In the genomic region with DNA sequence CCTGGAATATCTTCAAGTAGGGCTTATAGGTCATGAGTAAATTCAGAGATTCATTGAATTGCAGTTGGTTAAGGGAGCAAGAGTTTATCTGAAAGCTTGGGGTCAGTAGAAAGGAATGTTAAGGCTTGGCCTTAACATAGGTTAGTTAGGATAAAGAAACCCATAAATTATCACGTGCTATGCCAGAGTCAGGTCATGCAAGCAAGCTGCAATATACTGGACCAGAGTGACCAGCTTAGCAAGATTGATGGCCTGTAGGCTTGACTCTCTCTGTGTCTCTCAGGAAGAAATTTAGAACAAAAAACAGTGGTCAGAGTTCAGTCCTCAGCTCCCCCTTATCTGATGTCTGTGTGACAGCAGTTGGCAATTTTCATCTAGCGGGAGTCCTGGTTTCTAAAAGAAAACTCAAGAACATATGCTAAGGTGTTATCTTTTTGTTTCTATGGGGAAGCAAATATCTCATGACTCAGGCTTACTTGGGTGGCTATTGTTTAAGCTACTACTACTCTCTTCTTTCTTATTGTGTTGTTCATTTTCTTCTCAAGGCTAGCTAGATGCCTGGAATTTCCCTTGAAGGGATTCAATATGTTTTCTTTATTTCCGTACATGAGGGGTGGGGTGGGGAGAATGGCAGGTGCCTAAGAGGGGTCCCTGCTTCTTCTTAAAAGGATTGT, we compare ENCODE assay signal across 32 cellular contexts. TPM values are rescaled to one million over a fixed set of nuclear protein-coding genes. Genes with fewer than 3 reads are reported as not detected.
DNase-seq lines count a peak whose midpoint lies in the region; ATAC-seq, FAIRE-seq and TF ChIP-seq lines count a peak whose summit lies in the region.
"Had no signal": no experiment of that assay in that cellular context is flagged by ENCODE, and none has a peak within 500 bp of the region (broad histone marks: within the 10 kb centered on the region; RNA-seq: fewer than 3 reads in every experiment).

No MANE protein-coding gene starts in this region.

- H4K20me1 ChIP-seq in GM23248 (ENCODE audit: insufficient read depth) (no peaks in the 10 kb centered on the region), astrocyte (ENCODE audit: insufficient read depth, low read length) (no peaks in the 10 kb centered on the region), smooth muscle cell (ENCODE audit: low read depth) (no peaks in the 10 kb centered on the region)

- intact Hi-C loops in naive thymus-derived CD4-positive, alpha-beta T cell (cut with micrococcal nuclease): no loop called here
- intact Hi-C loops in activated CD4-positive, alpha-beta memory T cell treated with anti-CD3 and anti-CD28 coated beads for 36 hours (cut with micrococcal nuclease): no loop called here

- peaks cover 38% of the 10 kb centered on the region for H3K27me3 Mint-ChIP-seq in astrocyte (ENCODE audit: low read depth, unreplicated experiment)
- peaks cover 0 to 6% (median 0%) of the 10 kb centered on the region in 5 donors for H3K27me3 Mint-ChIP-seq in naive thymus-derived CD4-positive, alpha-beta T cell
- peaks cover 1% of the 10 kb centered on the region for H3K27me3 Mint-ChIP-seq in activated CD4-positive, alpha-beta memory T cell treated with anti-CD3 and anti-CD28 coated beads for 36 hours
- H3K27me3 Mint-ChIP-seq: activated naive CD8-positive, alpha-beta T cell had no signal

- DNase-seq in GM23248 (peak; percentile 18), astrocyte (ENCODE audit: low read depth) (no peak), fibroblast of the aortic adventitia (ENCODE audit: low read depth) (peak; percentile 27), smooth muscle cell (lab: John Stamatoyannopoulos, UW; ENCODE audit: unreplicated experiment) (no peak)
- no peak for DNase-seq in NK-92 treated with Interleukin-12 subunit alpha and Interleukin-12 subunit beta, amount 100 ng/mL, for 24 hours (lab: John Stamatoyannopoulos, UW)
- no peak for DNase-seq in naive thymus-derived CD4-positive, alpha-beta T cell
- no peak for DNase-seq in activated CD4-positive, alpha-beta memory T cell treated with anti-CD3 and anti-CD28 coated beads for 36 hours
- DNase-seq: activated effector memory CD4-positive, alpha-beta T cell treated with Interleukin-2 at 50 U/mL for 16 hours; activated T-cell treated with anti-CD3 and anti-CD28 coated beads for 4 hours; anterior cingulate cortex; caudate nucleus; CD4-positive, CD25-positive, alpha-beta regulatory T cell; islet precursor cell; mucosa of descending colon; NCI-H1092 treated with DMSO at 0.1 percent for 48 hours; NCI-H2029 treated with DMSO at 0.1 percent for 48 hours; NCI-H2227 treated with DMSO at 0.1 percent for 48 hours; NCI-H69; right cardiac atrium; stimulated activated CD4-positive, alpha-beta T cell treated with anti-CD3 and anti-CD28 coated beads, Interleukin-2, amount 100 ng/mL, for 48 hours; T-helper 17 cell had no signal

- no peak overlapping the region for H3K4me3 Mint-ChIP-seq in astrocyte (ENCODE audit: unreplicated experiment)
- H3K4me3 Mint-ChIP-seq in naive thymus-derived CD4-positive, alpha-beta T cell: no peak overlapping the region
- H3K4me3 Mint-ChIP-seq in activated CD4-positive, alpha-beta memory T cell treated with anti-CD3 and anti-CD28 coated beads for 36 hours: no peak overlapping the region
- H3K4me3 Mint-ChIP-seq: activated naive CD8-positive, alpha-beta T cell; CD4-positive, CD25-positive, alpha-beta regulatory T cell; GM23338; T-helper 17 cell had no signal

- 50 to 52% methylated on average over 3 of the region's 3 CpGs for WGBS in GM23248 (ENCODE audit: low coverage in 1 of 2, low lambda C conversion rate in 2 of 2, missing lambda C conversion rate in 2 of 2), 2 experiments
- 76% methylated on average over 3 of the region's 3 CpGs for WGBS in smooth muscle cell (ENCODE audit: low lambda C conversion rate)

- no peak for ATAC-seq in naive thymus-derived CD4-positive, alpha-beta T cell
- ATAC-seq: activated CD4-positive, CD25-positive, alpha-beta regulatory T cell treated with anti-CD3 and anti-CD28 coated beads, Interleukin-2, amount 50 U/mL, for 24 hours; GM23338; HepG2; mucosa of descending colon; T-helper 17 cell had no signal

- H3K27ac ChIP-seq in GM23248 (no peak overlapping the region), astrocyte (ENCODE audit: low read depth, low read length) (no peak overlapping the region), smooth muscle cell (ENCODE audit: low read depth) (peak overlapping the region; percentile 60)
- no peak overlapping the region for H3K27ac ChIP-seq in naive thymus-derived CD4-positive, alpha-beta T cell (ENCODE audit: low read depth, low read length)
- H3K27ac ChIP-seq: parathyroid adenoma, RWPE1, SK-N-MC had no signal

- H3F3A ChIP-seq in GM23248 (ENCODE audit: insufficient read depth): no peaks in the 10 kb centered on the region
- no peaks in the 10 kb centered on the region for H3F3A ChIP-seq in smooth muscle cell (ENCODE audit: low read depth)

- H3K9me3 ChIP-seq in GM23248 (ENCODE audit: low read depth): no peaks in the 10 kb centered on the region
- no peaks in the 10 kb centered on the region for H3K9me3 ChIP-seq in astrocyte (ENCODE audit: insufficient read depth, low read depth, low read length)
- no peaks in the 10 kb centered on the region for H3K9me3 ChIP-seq in smooth muscle cell (replicated peaks; ENCODE audit: low read depth)
- H3K9me3 ChIP-seq in naive thymus-derived CD4-positive, alpha-beta T cell (ENCODE audit: control insufficient read depth in 2 of 3, low read length in 3 of 3): no peaks in the 10 kb centered on the region
- H3K9me3 ChIP-seq: mucosa of descending colon, upper lobe of left lung had no signal

- H2AFZ ChIP-seq in GM23248 (no peak overlapping the region), astrocyte (ENCODE audit: low read depth, low read length) (no peak overlapping the region), smooth muscle cell (ENCODE audit: low read depth) (no peak overlapping the region)
- H2AFZ ChIP-seq: GM23338, parathyroid adenoma had no signal

- TF ChIP-seq CTCF in astrocyte (IDR thresholded peaks at IDR 0.05; ENCODE audit: insufficient read depth, low read depth, low read length): no peak
- no peak for TF ChIP-seq CTCF in fibroblast of the aortic adventitia (IDR thresholded peaks at IDR 0.05; ENCODE audit: insufficient read depth, low read length)
- TF ChIP-seq CTCF in smooth muscle cell (IDR thresholded peaks at IDR 0.05; ENCODE audit: borderline replicate concordance, insufficient read depth, poor library complexity, severe bottlenecking): no peak

- H3K4me1 ChIP-seq in GM23248 (ENCODE audit: insufficient read depth) (peaks cover 9% of the 10 kb centered on the region; the same call in 1 of the 2 replicates), astrocyte (ENCODE audit: insufficient read depth, low read length) (no peaks in the 10 kb centered on the region), smooth muscle cell (ENCODE audit: low read depth) (no peaks in the 10 kb centered on the region)
- H3K4me1 ChIP-seq in naive thymus-derived CD4-positive, alpha-beta T cell (ENCODE audit: control insufficient read depth in 2 of 2, insufficient read depth in 2 of 2, low read length in 2 of 2): no peaks in the 10 kb centered on the region
- H3K4me1 ChIP-seq: parathyroid adenoma had no signal

- FAIRE-seq in astrocyte (lab: Jason Lieb, UNC): no peak
- FAIRE-seq: GM12892, HepG2 had no signal

- peaks cover 3% of the 10 kb centered on the region for H3K36me3 Mint-ChIP-seq in astrocyte (ENCODE audit: low read depth, unreplicated experiment)
- H3K36me3 Mint-ChIP-seq in naive thymus-derived CD4-positive, alpha-beta T cell: no peaks in the 10 kb centered on the region
- no peaks in the 10 kb centered on the region for H3K36me3 Mint-ChIP-seq in activated CD4-positive, alpha-beta memory T cell treated with anti-CD3 and anti-CD28 coated beads for 36 hours
- H3K36me3 Mint-ChIP-seq: CD4-positive, CD25-positive, alpha-beta regulatory T cell had no signal

- H3K4me2 ChIP-seq in GM23248 (ENCODE audit: unreplicated experiment): no peak overlapping the region
- no peak overlapping the region for H3K4me2 ChIP-seq in astrocyte (ENCODE audit: low read length)
- H3K4me2 ChIP-seq in smooth muscle cell: no peak overlapping the region
- H3K4me2 ChIP-seq: GM23338 had no signal

- peaks cover 10% of the 10 kb centered on the region for H3K4me1 Mint-ChIP-seq in astrocyte (ENCODE audit: low read depth, unreplicated experiment)
- no peaks in the 10 kb centered on the region for H3K4me1 Mint-ChIP-seq in naive thymus-derived CD4-positive, alpha-beta T cell
- H3K4me1 Mint-ChIP-seq in activated CD4-positive, alpha-beta memory T cell treated with anti-CD3 and anti-CD28 coated beads for 36 hours (ENCODE audit: low read depth): no peaks in the 10 kb centered on the region
- H3K4me1 Mint-ChIP-seq: CD4-positive, CD25-positive, alpha-beta regulatory T cell; GM23338; T-helper 17 cell had no signal

- H3K36me3 ChIP-seq in GM23248 (ENCODE audit: low read depth): no peaks in the 10 kb centered on the region
- H3K36me3 ChIP-seq in astrocyte (ENCODE audit: insufficient read depth, low read length): no peaks in the 10 kb centered on the region
- no peaks in the 10 kb centered on the region for H3K36me3 ChIP-seq in smooth muscle cell (ENCODE audit: low read depth)
- H3K36me3 ChIP-seq in naive thymus-derived CD4-positive, alpha-beta T cell (ENCODE audit: control insufficient read depth in 2 of 3, insufficient read depth in 3 of 3, low read length in 3 of 3): no peaks in the 10 kb centered on the region
- H3K36me3 ChIP-seq: upper lobe of left lung had no signal

- H3K9ac ChIP-seq in GM23248 (no peak overlapping the region), astrocyte (ENCODE audit: low read length) (no peak overlapping the region), smooth muscle cell (ENCODE audit: low read depth) (no peak overlapping the region)
- H3K9ac ChIP-seq: parathyroid adenoma had no signal

- H3K27ac Mint-ChIP-seq in astrocyte (ENCODE audit: unreplicated experiment): peak overlapping the region; percentile 73
- H3K27ac Mint-ChIP-seq in naive thymus-derived CD4-positive, alpha-beta T cell: no peak overlapping the region
- H3K27ac Mint-ChIP-seq in activated CD4-positive, alpha-beta memory T cell treated with anti-CD3 and anti-CD28 coated beads for 36 hours: no peak overlapping the region
- H3K27ac Mint-ChIP-seq: activated naive CD8-positive, alpha-beta T cell; CD4-positive, CD25-positive, alpha-beta regulatory T cell; GM23338; T-helper 17 cell had no signal

- H3K9me2 ChIP-seq in GM23248 (ENCODE audit: insufficient read depth): no peaks in the 10 kb centered on the region

- H3K79me2 ChIP-seq in GM23248 (ENCODE audit: insufficient read depth): no peaks in the 10 kb centered on the region
- H3K79me2 ChIP-seq in astrocyte (ENCODE audit: insufficient read depth, low read length): no peaks in the 10 kb centered on the region
- H3K79me2 ChIP-seq in smooth muscle cell (ENCODE audit: low read depth): no peaks in the 10 kb centered on the region
- H3K79me2 ChIP-seq: parathyroid adenoma had no signal

- H3K4me3 ChIP-seq in GM23248 (no peak overlapping the region), astrocyte (ENCODE audit: insufficient read depth, low read depth, low read length) (no peak overlapping the region), fibroblast of the aortic adventitia (ENCODE audit: low read depth, low read length) (no peak overlapping the region), smooth muscle cell (no peak overlapping the region)
- H3K4me3 ChIP-seq in naive thymus-derived CD4-positive, alpha-beta T cell (ENCODE audit: low read length): no peak overlapping the region
- H3K4me3 ChIP-seq: GM23338, mucosa of descending colon, SK-N-MC, upper lobe of left lung had no signal

- POLR2A ChIA-PET in naive thymus-derived CD4-positive, alpha-beta T cell (lab: Charles Lee): no interaction called here
- POLR2A ChIA-PET in activated CD4-positive, alpha-beta memory T cell treated with anti-CD3 and anti-CD28 coated beads for 36 hours (lab: Charles Lee): no interaction called here

- in situ Hi-C loops in GM23248 (cut with MboI): no loop called here

- CTCF ChIA-PET in naive thymus-derived CD4-positive, alpha-beta T cell (lab: Charles Lee): no interaction called here
- CTCF ChIA-PET in activated CD4-positive, alpha-beta memory T cell treated with anti-CD3 and anti-CD28 coated beads for 36 hours (lab: Charles Lee): interaction anchor here (1.2 kb wide), 1 partner anchor 58 kb away, joined by 3 read pairs; no protein-coding TSS in a partner anchor

- H3K9me3 Mint-ChIP-seq in astrocyte (ENCODE audit: unreplicated experiment): peaks cover 5% of the 10 kb centered on the region
- peaks cover 0 to 5% (median 0%) of the 10 kb centered on the region in 11 donors for H3K9me3 Mint-ChIP-seq in naive thymus-derived CD4-positive, alpha-beta T cell
- H3K9me3 Mint-ChIP-seq in activated CD4-positive, alpha-beta memory T cell treated with anti-CD3 and anti-CD28 coated beads for 36 hours: no peaks in the 10 kb centered on the region
- H3K9me3 Mint-ChIP-seq: GM23338 had no signal

- H3K27me3 ChIP-seq in GM23248 (replicated peaks; ENCODE audit: insufficient read depth): peaks cover 20% of the 10 kb centered on the region
- H3K27me3 ChIP-seq in astrocyte (ENCODE audit: insufficient read depth, low read length): no peaks in the 10 kb centered on the region
- no peaks in the 10 kb centered on the region for H3K27me3 ChIP-seq in smooth muscle cell (ENCODE audit: low read depth)
- no peaks in the 10 kb centered on the region for H3K27me3 ChIP-seq in naive thymus-derived CD4-positive, alpha-beta T cell (ENCODE audit: control insufficient read depth in 2 of 2, insufficient read depth in 2 of 2, low read length in 2 of 2)
- H3K27me3 ChIP-seq: upper lobe of left lung had no signal

RNA-seq across cellular contexts. Expression of a gene that starts 28.7 kb away (rescaled TPM):
- total RNA-seq in GM23248 (2014; rRNA removed; shearing (Covaris generic)): not detected in 2 replicates
- not detected in 2 replicates for polyA plus RNA-seq in GM23248 (2016; fragmentation: Nextera tagmentation; extraction: Ambion mirVana)
- total RNA-seq in astrocyte: not detected in 2 replicates
- not detected in 2 replicates for total RNA-seq in fibroblast of the aortic adventitia (ENCODE audit: low replicate concordance)
- total RNA-seq in smooth muscle cell: not detected in 2 replicates
- polyA plus RNA-seq in smooth muscle cell: not detected in 2 replicates
- 1 to 10 TPM in 1 of 5 experiments, under 1 TPM in 1, not detected in 3; 0.48 to 2.6 TPM for total RNA-seq in naive thymus-derived CD4-positive, alpha-beta T cell
- polyA plus RNA-seq in naive thymus-derived CD4-positive, alpha-beta T cell: not detected
- total RNA-seq in activated CD4-positive, alpha-beta memory T cell treated with anti-CD3 and anti-CD28 coated beads for 36 hours: not detected
- total RNA-seq: CD4-positive, CD25-positive, alpha-beta regulatory T cell; GM23338; HepG2; LHCN-M2; T-helper 17 cell had no signal
- polyA plus RNA-seq: CD4-positive, CD25-positive, alpha-beta regulatory T cell; GM23338; HepG2; neural cell had no signal

Comparison
In these comparisons a context has a peak if more than half of its experiments do, and no peak if none do; other contexts are left out.
1. DNase-seq: peak in GM23248 (single experiment) and fibroblast of the aortic adventitia (single experiment); none in astrocyte (single experiment), smooth muscle cell (single experiment), NK-92 treated with Interleukin-12 subunit alpha and Interleukin-12 subunit beta, amount 100 ng/mL, for 24 hours (single experiment), naive thymus-derived CD4-positive, alpha-beta T cell (0 of 9) and activated CD4-positive, alpha-beta memory T cell treated with anti-CD3 and anti-CD28 coated beads for 36 hours (single experiment).